In the genomic region with DNA sequence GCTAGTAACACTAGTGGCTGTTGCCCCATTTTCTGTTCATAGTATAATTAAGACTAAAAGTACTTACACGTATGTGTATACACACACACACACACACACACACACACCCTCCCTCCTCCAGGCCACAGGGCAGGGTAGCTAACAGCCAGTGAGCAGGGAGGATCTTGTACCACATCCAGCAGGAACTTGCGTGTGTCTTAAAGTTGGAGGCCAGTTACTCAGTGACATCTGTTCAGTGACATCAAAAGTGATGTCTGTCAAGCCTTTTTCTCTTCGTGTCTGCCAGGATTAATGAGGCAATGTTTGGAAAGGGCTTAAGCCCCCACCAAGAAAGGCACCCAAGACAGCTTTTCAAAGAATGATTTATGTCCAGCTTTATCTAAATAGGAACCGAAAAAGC, we compare ENCODE assay signal across 8 cellular contexts.
DNase-seq lines count a peak whose midpoint lies in the region; ATAC-seq and TF ChIP-seq lines count a peak whose summit lies in the region.

No MANE protein-coding gene starts in this region.

- DNase-seq in EH (ENCODE audit: low read depth) (peak; percentile 74), NOMO-1 (lab: John Stamatoyannopoulos, UW; ENCODE audit: unreplicated experiment in 2 of 2) (peak; percentile 61 to 65), fibroblast of mammary gland (ENCODE audit: low read depth) (peak; percentile 89), progenitor cell of endocrine pancreas (ENCODE audit: low spot score, unreplicated experiment) (no peak), H7 (no peak)

- H3K27me3 Mint-ChIP-seq in progenitor cell of endocrine pancreas: peaks cover 65% of the 10 kb centered on the region

- ATAC-seq in HG03025 (IDR thresholded peaks at IDR 0.05; ENCODE audit: low FRiP score, unreplicated experiment): no peak
- no peak for ATAC-seq in GM19463 (IDR thresholded peaks at IDR 0.05; ENCODE audit: unreplicated experiment)
- ATAC-seq in HG03442 (IDR thresholded peaks at IDR 0.05; ENCODE audit: unreplicated experiment): no peak

- peaks cover 5% of the 10 kb centered on the region for H3K27me3 ChIP-seq in H7 (ENCODE audit: control insufficient read depth, insufficient read depth, low read length)

- no peaks in the 10 kb centered on the region for H3K36me3 Mint-ChIP-seq in progenitor cell of endocrine pancreas (ENCODE audit: insufficient read depth)

- peak overlapping the region; percentile 64 for H3K4me3 Mint-ChIP-seq in progenitor cell of endocrine pancreas (ENCODE audit: low read depth)

- peaks cover 29% of the 10 kb centered on the region for H3K4me1 Mint-ChIP-seq in progenitor cell of endocrine pancreas (ENCODE audit: low read depth)

- H3K4me3 ChIP-seq in fibroblast of mammary gland (ENCODE audit: control insufficient read depth, low read depth, low read length) (no peak overlapping the region), H7 (ENCODE audit: insufficient read depth, low read depth, low read length) (no peak overlapping the region)

- TF ChIP-seq CTCF in fibroblast of mammary gland (conservative IDR thresholded peaks at IDR 0.05; ENCODE audit: control insufficient read depth, insufficient read depth, low read depth, low read length) (no peak), progenitor cell of endocrine pancreas (IDR thresholded peaks at IDR 0.05; ENCODE audit: unreplicated experiment) (no peak)

- no peaks in the 10 kb centered on the region for H3K9me3 Mint-ChIP-seq in progenitor cell of endocrine pancreas (ENCODE audit: low read depth)

- no peaks in the 10 kb centered on the region for H3K36me3 ChIP-seq in H7 (replicated peaks; ENCODE audit: control insufficient read depth, insufficient read depth, low read length)

- H3K27ac Mint-ChIP-seq in progenitor cell of endocrine pancreas: peak overlapping the region; percentile 88

Comparison
In these comparisons a context has a peak if more than half of its experiments do, and no peak if none do; other contexts are left out.
1. DNase-seq: peak in EH (single experiment), NOMO-1 (2 of 2) and fibroblast of mammary gland (single experiment); none in progenitor cell of endocrine pancreas (single experiment) and H7 (single experiment).